1 cellular context compared by ENCODE assay signal in the genomic region with DNA sequence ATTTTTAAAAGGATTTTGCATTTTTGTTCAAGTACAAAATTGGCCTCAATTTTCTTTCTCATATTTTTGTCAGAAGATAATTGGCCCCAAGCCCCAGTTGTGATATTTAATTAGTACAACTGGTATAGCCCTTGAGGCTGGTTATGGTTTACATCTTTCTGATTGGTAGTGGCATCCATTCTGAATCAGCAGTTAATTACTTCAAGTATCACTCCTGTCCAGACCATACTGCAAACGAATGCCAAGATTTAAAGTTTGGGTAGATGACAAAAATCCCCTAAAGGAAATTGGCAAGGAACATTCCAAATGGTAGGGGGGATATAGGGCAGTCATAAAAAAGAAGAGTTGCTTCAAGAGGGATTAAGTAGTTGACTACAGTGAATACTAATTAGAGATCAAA.
TF ChIP-seq lines count a peak whose summit lies in the region.

No MANE protein-coding gene starts in this region.

TF ChIP-seq in SK-N-SH, 30 proteins besides CTCF, POLR2A, EP300 and RAD21 (continued from another document):
- TF ChIP-seq, protein P1, sequence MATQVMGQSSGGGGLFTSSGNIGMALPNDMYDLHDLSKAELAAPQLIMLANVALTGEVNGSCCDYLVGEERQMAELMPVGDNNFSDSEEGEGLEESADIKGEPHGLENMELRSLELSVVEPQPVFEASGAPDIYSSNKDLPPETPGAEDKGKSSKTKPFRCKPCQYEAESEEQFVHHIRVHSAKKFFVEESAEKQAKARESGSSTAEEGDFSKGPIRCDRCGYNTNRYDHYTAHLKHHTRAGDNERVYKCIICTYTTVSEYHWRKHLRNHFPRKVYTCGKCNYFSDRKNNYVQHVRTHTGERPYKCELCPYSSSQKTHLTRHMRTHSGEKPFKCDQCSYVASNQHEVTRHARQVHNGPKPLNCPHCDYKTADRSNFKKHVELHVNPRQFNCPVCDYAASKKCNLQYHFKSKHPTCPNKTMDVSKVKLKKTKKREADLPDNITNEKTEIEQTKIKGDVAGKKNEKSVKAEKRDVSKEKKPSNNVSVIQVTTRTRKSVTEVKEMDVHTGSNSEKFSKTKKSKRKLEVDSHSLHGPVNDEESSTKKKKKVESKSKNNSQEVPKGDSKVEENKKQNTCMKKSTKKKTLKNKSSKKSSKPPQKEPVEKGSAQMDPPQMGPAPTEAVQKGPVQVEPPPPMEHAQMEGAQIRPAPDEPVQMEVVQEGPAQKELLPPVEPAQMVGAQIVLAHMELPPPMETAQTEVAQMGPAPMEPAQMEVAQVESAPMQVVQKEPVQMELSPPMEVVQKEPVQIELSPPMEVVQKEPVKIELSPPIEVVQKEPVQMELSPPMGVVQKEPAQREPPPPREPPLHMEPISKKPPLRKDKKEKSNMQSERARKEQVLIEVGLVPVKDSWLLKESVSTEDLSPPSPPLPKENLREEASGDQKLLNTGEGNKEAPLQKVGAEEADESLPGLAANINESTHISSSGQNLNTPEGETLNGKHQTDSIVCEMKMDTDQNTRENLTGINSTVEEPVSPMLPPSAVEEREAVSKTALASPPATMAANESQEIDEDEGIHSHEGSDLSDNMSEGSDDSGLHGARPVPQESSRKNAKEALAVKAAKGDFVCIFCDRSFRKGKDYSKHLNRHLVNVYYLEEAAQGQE (IDR thresholded peaks at IDR 0.05; ENCODE audit: low read depth, low read length), result no peak
- no peak for TF ChIP-seq GATA2 (CRISPR knock-in tag; IDR thresholded peaks at IDR 0.05)
- peak; percentile 51; the same call in 1 of the 2 replicates for TF ChIP-seq JUND (IDR thresholded peaks at IDR 0.05)
- peak; percentile 41; the same call in 1 of the 2 replicates for TF ChIP-seq TEAD4 (IDR thresholded peaks at IDR 0.05; ENCODE audit: borderline replicate concordance, insufficient read depth)
- peak; percentile 67 for TF ChIP-seq RCOR1 (IDR thresholded peaks at IDR 0.05; ENCODE audit: low read length)
- TF ChIP-seq POLR2AphosphoS5 (IDR thresholded peaks at IDR 0.05; ENCODE audit: low read depth, low read length), result peak; percentile 82; the same call in 1 of the 2 replicates
- TF ChIP-seq NFIC (IDR thresholded peaks at IDR 0.05; ENCODE audit: borderline replicate concordance), result peak; percentile 81
- peak; percentile 44; the same call in 1 of the 2 replicates for TF ChIP-seq FOSL2 (IDR thresholded peaks at IDR 0.05; ENCODE audit: borderline replicate concordance, low read depth)
- TF ChIP-seq, protein P2, sequence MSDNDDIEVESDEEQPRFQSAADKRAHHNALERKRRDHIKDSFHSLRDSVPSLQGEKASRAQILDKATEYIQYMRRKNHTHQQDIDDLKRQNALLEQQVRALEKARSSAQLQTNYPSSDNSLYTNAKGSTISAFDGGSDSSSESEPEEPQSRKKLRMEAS (IDR thresholded peaks at IDR 0.05; ENCODE audit: low read depth), result no peak
- TF ChIP-seq TCF12 (IDR thresholded peaks at IDR 0.05), result peak; percentile 96
